11 cellular contexts compared by ENCODE assay signal in the genomic region with DNA sequence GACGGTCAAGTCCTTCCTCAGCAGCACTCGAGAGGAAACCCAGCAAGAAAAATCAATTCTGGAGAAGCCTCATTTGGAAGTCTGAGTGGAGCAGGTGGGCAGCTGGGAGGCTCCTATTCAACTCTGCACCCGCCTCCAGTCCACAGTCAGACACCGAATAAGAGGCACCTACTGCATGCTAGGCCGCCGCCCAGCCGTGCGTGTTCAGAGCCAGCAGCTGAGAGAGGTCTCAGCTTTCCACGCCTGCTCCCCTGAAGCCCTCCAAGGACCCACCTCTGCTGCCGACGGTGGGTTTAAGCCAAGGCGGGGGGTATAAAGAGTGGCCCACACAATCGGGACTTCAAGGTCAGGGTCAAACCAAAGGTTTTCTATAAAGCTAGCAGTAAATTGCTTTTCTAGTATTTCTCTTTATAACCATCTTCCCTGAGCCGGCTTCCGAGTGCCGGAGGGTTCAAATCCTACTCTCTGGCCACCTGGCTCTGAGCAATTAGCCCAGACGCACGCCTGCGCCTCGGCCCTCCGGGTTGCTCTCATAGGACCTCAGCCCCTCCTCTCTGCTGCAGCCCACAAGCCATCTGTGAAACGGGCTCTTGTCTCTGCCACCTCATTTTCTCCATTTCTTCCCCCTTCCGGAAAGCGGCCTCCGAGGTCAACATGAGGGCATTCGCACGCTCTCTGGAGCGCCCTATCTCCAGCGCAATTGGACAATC. TPM values are rescaled to one million over a fixed set of nuclear protein-coding genes. Genes with fewer than 3 reads are reported as not detected.
DNase-seq lines count a peak whose midpoint lies in the region; ATAC-seq and TF ChIP-seq lines count a peak whose summit lies in the region.
"Had no signal": no experiment of that assay in that cellular context is flagged by ENCODE, and none has a peak within 500 bp of the region (broad histone marks: within the 10 kb centered on the region; RNA-seq: fewer than 3 reads in every experiment).

No MANE protein-coding gene starts in this region.

- no peaks in the 10 kb centered on the region for H3K36me3 ChIP-seq in transverse colon

- DNase-seq in NCI-H1436 (lab: John Stamatoyannopoulos, UW), result peak; percentile 12
- DNase-seq in NCI-H1436 treated with DMSO at 0.1 percent for 48 hours (lab: John Stamatoyannopoulos, UW), result no peak
- peak; percentile 75 to 86 for DNase-seq in SHP77 (lab: John Stamatoyannopoulos, UW)
- peak; percentile 50 for DNase-seq in left cardiac atrium
- no peak for DNase-seq in transverse colon
- DNase-seq in NCI-H2081 treated with DMSO at 0.1 percent for 48 hours (lab: John Stamatoyannopoulos, UW), result no peak
- DNase-seq in omental fat pad (ENCODE audit: low spot score), result no peak
- DNase-seq in activated CD8-positive, alpha-beta memory T cell treated with anti-CD3 and anti-CD28 coated beads, Interleukin-2, amount 50 U/mL, for 48 hours, result no peak
- DNase-seq: activated CD4-positive, alpha-beta T cell treated with anti-CD3 and anti-CD28 coated beads for 1 hour; GDM1; stimulated activated CD8-positive, alpha-beta memory T cell treated with anti-CD3 and anti-CD28 coated beads, Interleukin-4, amount 100 ng/mL, for 48 hours had no signal

- intact Hi-C loops in left cardiac atrium (cut with DNase I) (no loop called here), transverse colon (cut with DNase I; ENCODE audit: low total_unique reads) (no loop called here)

- H3K27me3 ChIP-seq in transverse colon, result no peaks in the 10 kb centered on the region

- ATAC-seq in left cardiac atrium (peak; percentile 70 to 78), omental fat pad (ENCODE audit: low FRiP score) (no peak)

- TF ChIP-seq EP300 in transverse colon (IDR thresholded peaks at IDR 0.05; ENCODE audit: low read depth), result no peak

- H3K4me3 ChIP-seq in transverse colon, result no peak overlapping the region

- TF ChIP-seq POLR2A in transverse colon (IDR thresholded peaks at IDR 0.05), result no peak

- in situ Hi-C loops in transverse colon (cut with MboI; ENCODE audit: low pct_ligation_motif_present in 1 of 4, low pct_unique_long_range_greater_than_20kb in 1 of 4, low sequenced_read_pairs in 3 of 4), result no loop called here

- peaks cover 0 to 5% (median 0%) of the 10 kb centered on the region in 4 donors for H3K4me1 ChIP-seq in transverse colon

- 81 to 87% methylated on average over 11 to 29 of the region's 29 CpGs for WGBS in transverse colon (ENCODE audit: low coverage in 1 of 2), 2 donors

- TF ChIP-seq CTCF in transverse colon (IDR thresholded peaks at IDR 0.05), result no peak
- TF ChIP-seq CTCF in omental fat pad (IDR thresholded peaks at IDR 0.05), result no peak

- no peaks in the 10 kb centered on the region for H3K9me3 ChIP-seq in transverse colon

- peak overlapping the region in 3 of 4 donors; percentile 5 to 22 (median 21) for H3K27ac ChIP-seq in transverse colon

RNA-seq across cellular contexts. Expression of gene VAV2, which starts 41.8 kb away (rescaled TPM):
- total RNA-seq in left cardiac atrium (1 to 10 TPM; 8.3 to 9.6 TPM), transverse colon (10 to 100 TPM in 3 of 4 donors, 1 to 10 TPM in 1; 8.2 to 52.4 (median 24.5) TPM), omental fat pad (10 to 100 TPM in 1 of 4 donors, 1 to 10 TPM in 3; 4.0 to 10.9 (median 6.2) TPM)

Comparison
In these comparisons a context has a peak if more than half of its experiments do, and no peak if none do; other contexts are left out.
1. DNase-seq: peak in NCI-H1436 (single experiment), SHP77 (2 of 2) and left cardiac atrium (single experiment); none in NCI-H1436 treated with DMSO at 0.1 percent for 48 hours (single experiment), transverse colon (single experiment), NCI-H2081 treated with DMSO at 0.1 percent for 48 hours (single experiment), omental fat pad (single experiment) and activated CD8-positive, alpha-beta memory T cell treated with anti-CD3 and anti-CD28 coated beads, Interleukin-2, amount 50 U/mL, for 48 hours (single experiment).